Comparison of ENCODE assay signal across 13 cellular contexts in genomic region chr9:110752766-110753165, GRCh38.
DNase-seq lines count a peak whose midpoint lies in the region; ATAC-seq and TF ChIP-seq lines count a peak whose summit lies in the region.
"Had no signal": no experiment of that assay in that cellular context is flagged by ENCODE, and none has a peak within 500 bp of the region (broad histone marks: within the 10 kb centered on the region; RNA-seq: fewer than 3 reads in every experiment).

No MANE protein-coding gene starts in this region.

- TF ChIP-seq CTCF in sigmoid colon (IDR thresholded peaks at IDR 0.05): no peak

- no peaks in the 10 kb centered on the region for H3K27me3 ChIP-seq in sigmoid colon
- H3K27me3 ChIP-seq: ascending aorta had no signal

- ATAC-seq in GM21515 (IDR thresholded peaks at IDR 0.05; ENCODE audit: unreplicated experiment): no peak
- no peak for ATAC-seq in GM19463 (IDR thresholded peaks at IDR 0.05; ENCODE audit: unreplicated experiment)

- TF ChIP-seq EP300 in sigmoid colon (IDR thresholded peaks at IDR 0.05): no peak

- WGBS in sigmoid colon, 2 donors: 93 to 98% methylated on average over 2 of the region's 2 CpGs

- DNase-seq in COLO829 (ENCODE audit: low spot score) (peak; percentile 29), MV-4-11 (lab: John Stamatoyannopoulos, UW) (peak; percentile 70), brain pericyte (ENCODE audit: low read depth, low spot score) (peak; percentile 79), myocyte (ENCODE audit: low read depth) (peak; percentile 78), NCI-H1417 treated with DMSO at 0.1 percent for 48 hours (lab: John Stamatoyannopoulos, UW) (no peak), sigmoid colon (no peak)
- DNase-seq: activated CD8-positive, alpha-beta memory T cell treated with anti-CD3 and anti-CD28 coated beads for 24 hours; midbrain; small intestine had no signal

- no peaks in the 10 kb centered on the region for H3K36me3 ChIP-seq in sigmoid colon
- H3K36me3 ChIP-seq: ascending aorta had no signal

- intact Hi-C loops in sigmoid colon (cut with DNase I): no loop called here

- H3K4me3 ChIP-seq in sigmoid colon: no peak overlapping the region
- H3K4me3 ChIP-seq: ascending aorta had no signal

- H3K27ac ChIP-seq in sigmoid colon: no peak overlapping the region
- H3K27ac ChIP-seq: HL-60 had no signal

- H3K9me3 ChIP-seq in sigmoid colon: no peaks in the 10 kb centered on the region
- H3K9me3 ChIP-seq: ascending aorta had no signal

- H3K4me1 ChIP-seq in sigmoid colon: no peaks in the 10 kb centered on the region

- no peak for TF ChIP-seq POLR2A in sigmoid colon (IDR thresholded peaks at IDR 0.05)

Comparison
In these comparisons a context has a peak if more than half of its experiments do, and no peak if none do; other contexts are left out.
1. DNase-seq: peak in COLO829 (single experiment), MV-4-11 (single experiment), brain pericyte (single experiment) and myocyte (single experiment); none in NCI-H1417 treated with DMSO at 0.1 percent for 48 hours (single experiment) and sigmoid colon (single experiment).